Comparison of ENCODE assay signal across 24 cellular contexts in the genomic region with DNA sequence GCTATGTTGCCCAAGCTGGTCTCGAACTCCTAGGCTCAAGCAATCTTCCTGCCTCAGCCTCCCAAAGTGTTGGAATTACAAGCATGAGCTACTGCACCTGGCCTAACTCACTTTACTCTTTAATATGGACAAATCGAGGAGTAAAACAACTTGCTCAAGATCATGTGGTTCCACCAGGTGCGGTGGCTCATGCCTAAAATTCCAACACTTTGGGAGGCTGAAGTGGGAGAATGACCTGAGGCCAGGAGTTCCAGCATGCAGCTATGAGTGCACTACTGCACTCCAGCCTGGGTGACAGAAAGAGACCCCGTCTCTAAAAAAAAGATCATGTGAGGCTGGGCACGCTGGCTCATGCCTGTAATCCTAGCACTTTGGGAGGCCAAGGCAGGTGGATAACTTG.
"Had no signal": no experiment of that assay in that cellular context is flagged by ENCODE, and none has a peak within 500 bp of the region (broad histone marks: within the 10 kb centered on the region; RNA-seq: fewer than 3 reads in every experiment).

No MANE protein-coding gene starts in this region.

- DNase-seq: activated B cell treated with CpG ODN at 0.5 μM for 24 hours; activated CD4-positive, alpha-beta memory T cell treated with anti-CD3 and anti-CD28 coated beads for 36 hours; activated CD4-positive, alpha-beta T cell treated with anti-CD3 and anti-CD28 coated beads for 4 hours; activated gamma-delta T cell; activated T-cell treated with anti-CD3 and anti-CD28 coated beads for 4 hours; adrenal gland; colonic mucosa; dorsolateral prefrontal cortex; effector memory CD8-positive, alpha-beta T cell; heart left ventricle; islet precursor cell; left cardiac atrium; mesendoderm; mucosa of descending colon; spleen; stimulated activated CD4-positive, alpha-beta T cell treated with anti-CD3 and anti-CD28 coated beads, Interleukin-4, amount 100 ng/mL, for 1 hour; stimulated activated naive CD4-positive, alpha-beta T cell; T1000; upper lobe of right lung had no signal

- H3K4me3 ChIP-seq: mucosa of descending colon had no signal

- H3K36me3 ChIP-seq: colonic mucosa had no signal

- H3K4me3 Mint-ChIP-seq: activated B cell treated with CpG ODN at 0.5 μM for 24 hours; activated CD4-positive, alpha-beta memory T cell treated with anti-CD3 and anti-CD28 coated beads for 36 hours; central memory CD8-positive, alpha-beta T cell; effector memory CD8-positive, alpha-beta T cell; T-helper 1 cell treated with Interleukin-12 subunit alpha and Interleukin-12 subunit beta and Interleukin-4 antibody, amounts not matched to agents 30 μg/mL and 1 μg/mL, for 36 hours had no signal

- H3K27me3 Mint-ChIP-seq: activated B cell treated with CpG ODN at 0.5 μM for 24 hours; activated CD4-positive, alpha-beta memory T cell treated with anti-CD3 and anti-CD28 coated beads for 36 hours; central memory CD8-positive, alpha-beta T cell; effector memory CD8-positive, alpha-beta T cell; progenitor cell of endocrine pancreas had no signal

- H3K27me3 ChIP-seq: adrenal gland, colonic mucosa, dorsolateral prefrontal cortex, esophagus muscularis mucosa, heart left ventricle, spleen, upper lobe of right lung had no signal

- H3K36me3 Mint-ChIP-seq: activated CD4-positive, alpha-beta memory T cell treated with anti-CD3 and anti-CD28 coated beads for 36 hours; activated naive CD4-positive, alpha-beta T cell treated with anti-CD3 and anti-CD28 coated beads, Interleukin-2, amount 50 U/mL, for 72 hours had no signal

- H3K27ac Mint-ChIP-seq: activated CD4-positive, alpha-beta memory T cell treated with anti-CD3 and anti-CD28 coated beads for 36 hours; progenitor cell of endocrine pancreas; T-helper 1 cell treated with Interleukin-12 subunit alpha and Interleukin-12 subunit beta and Interleukin-4 antibody, amounts not matched to agents 30 μg/mL and 1 μg/mL, for 36 hours had no signal

- H3K9me3 Mint-ChIP-seq: activated B cell treated with CpG ODN at 0.5 μM for 24 hours; activated CD4-positive, alpha-beta memory T cell treated with anti-CD3 and anti-CD28 coated beads for 36 hours; activated naive CD4-positive, alpha-beta T cell treated with anti-CD3 and anti-CD28 coated beads, Interleukin-2, amount 50 U/mL, for 72 hours; central memory CD8-positive, alpha-beta T cell; effector memory CD8-positive, alpha-beta T cell; T-helper 1 cell treated with Interleukin-12 subunit alpha and Interleukin-12 subunit beta and Interleukin-4 antibody, amounts not matched to agents 30 μg/mL and 1 μg/mL, for 36 hours had no signal

- H3K27ac ChIP-seq: colonic mucosa had no signal

- H3K9me3 ChIP-seq: adrenal gland, colonic mucosa, esophagus muscularis mucosa, heart left ventricle, mucosa of descending colon, spleen, upper lobe of right lung had no signal

- ATAC-seq: activated naive CD4-positive, alpha-beta T cell treated with anti-CD3 and anti-CD28 coated beads, Interleukin-2, amount 50 U/mL, for 72 hours; effector memory CD8-positive, alpha-beta T cell; heart left ventricle; left cardiac atrium; mucosa of descending colon; upper lobe of right lung had no signal
